In the genomic region with DNA sequence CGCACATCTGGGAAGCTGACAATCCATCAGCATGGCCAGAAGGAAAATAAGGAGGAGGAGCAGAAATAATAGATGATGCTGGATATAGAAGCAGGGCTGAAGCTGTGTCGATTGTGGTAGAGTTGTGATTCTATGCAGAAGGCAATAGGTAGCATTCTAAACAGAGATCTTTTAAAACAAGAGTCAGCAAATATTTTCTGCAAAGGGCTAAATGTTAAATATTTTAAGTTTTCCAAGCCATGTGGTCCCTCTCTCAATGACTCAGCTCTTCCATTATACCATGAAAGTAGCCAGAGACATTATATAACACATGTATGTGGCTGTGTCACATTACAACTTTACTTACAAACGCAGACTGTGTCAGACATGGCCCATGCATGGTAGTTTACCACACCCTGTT, we compare ENCODE assay signal across 8 cellular contexts. TPM values are rescaled to one million over a fixed set of nuclear protein-coding genes. Genes with fewer than 3 reads are reported as not detected.
A peak's percentile ranks its signal among the peaks of the same experiment; 100 is the strongest.
DNase-seq lines count a peak whose midpoint lies in the region; ATAC-seq, FAIRE-seq and TF ChIP-seq lines count a peak whose summit lies in the region.
"Not testable (repeated sequence)": the region's sequence is repeated elsewhere in the genome, so short reads cannot be mapped to it uniquely, and the experiment has no call there.

No MANE protein-coding gene starts in this region.

- H2BK5ac ChIP-seq in IMR-90 (ENCODE audit: low read depth, low read length, poor library complexity, severe bottlenecking); mesenchymal stem cell (ENCODE audit: low read depth, low read length, poor library complexity, severe bottlenecking): not testable (repeated sequence)

- not testable (repeated sequence) for ATAC-seq in IMR-90 (ENCODE audit: low read depth); stimulated activated effector memory CD8-positive, alpha-beta T cell treated with anti-CD3 and anti-CD28 coated beads, Interleukin-12 subunit alpha, Interleukin-12 subunit beta, amount 100 ng/mL, for 72 hours

- not testable (repeated sequence) for H3K79me1 ChIP-seq in IMR-90 (ENCODE audit: low read depth in 1 of 2, low read length in 2 of 2); mesenchymal stem cell (replicated peaks; ENCODE audit: low read length, poor library complexity, severe bottlenecking)

- not testable (repeated sequence) for H3K14ac ChIP-seq in IMR-90 (replicated peaks; ENCODE audit: low read depth, low read length); mesenchymal stem cell (ENCODE audit: low read length in 2 of 2)

- not testable (repeated sequence) for FAIRE-seq in astrocyte (lab: Jason Lieb, UNC)

- not testable (repeated sequence) for H3K4me1 ChIP-seq in Caco-2; IMR-90 (ENCODE audit: control insufficient read depth, insufficient read depth, low read length); mesenchymal stem cell (ENCODE audit: control insufficient read depth, insufficient read depth, low read depth, low read length)
- H3K4me1 ChIP-seq in astrocyte (ENCODE audit: insufficient read depth, low read length) = peaks cover 18% of the 10 kb centered on the region

- H3K36me3 Mint-ChIP-seq in Caco-2 (ENCODE audit: insufficient read depth, unreplicated experiment); activated CD4-positive, alpha-beta T cell treated with anti-CD3 and anti-CD28 coated beads, Interleukin-2, amount 10 ng/mL, durations not matched to agents 24 days and 14 days (ENCODE audit: low read depth); astrocyte (ENCODE audit: low read depth, unreplicated experiment); neural crest cell (ENCODE audit: low read depth): not testable (repeated sequence)
- peaks cover 16% of the 10 kb centered on the region for H3K36me3 Mint-ChIP-seq in stimulated activated effector memory CD8-positive, alpha-beta T cell treated with anti-CD3 and anti-CD28 coated beads, Interleukin-12 subunit alpha, Interleukin-12 subunit beta, amount 100 ng/mL, for 72 hours

- not testable (repeated sequence) for TF ChIP-seq POLR2A in IMR-90 (IDR thresholded peaks at IDR 0.05; ENCODE audit: low read depth, low read length)

- not testable (repeated sequence) for H4K91ac ChIP-seq in IMR-90 (ENCODE audit: insufficient read depth, low read depth, low read length); mesenchymal stem cell (ENCODE audit: low read length)

- H2BK15ac ChIP-seq in IMR-90 (ENCODE audit: low read depth, low read length); mesenchymal stem cell (ENCODE audit: low read depth, poor library complexity, severe bottlenecking): not testable (repeated sequence)

- H3K4me1 Mint-ChIP-seq in Caco-2 (ENCODE audit: low read depth, unreplicated experiment) = not testable (repeated sequence)
- H3K4me1 Mint-ChIP-seq in activated CD4-positive, alpha-beta T cell treated with anti-CD3 and anti-CD28 coated beads, Interleukin-2, amount 10 ng/mL, durations not matched to agents 24 days and 14 days = peaks cover 35% of the 10 kb centered on the region
- peaks cover 60% of the 10 kb centered on the region for H3K4me1 Mint-ChIP-seq in astrocyte (ENCODE audit: low read depth, unreplicated experiment)
- peaks cover 35% of the 10 kb centered on the region for H3K4me1 Mint-ChIP-seq in neural crest cell
- peaks cover 28% of the 10 kb centered on the region for H3K4me1 Mint-ChIP-seq in stimulated activated effector memory CD8-positive, alpha-beta T cell treated with anti-CD3 and anti-CD28 coated beads, Interleukin-12 subunit alpha, Interleukin-12 subunit beta, amount 100 ng/mL, for 72 hours

- POLR2A ChIA-PET in Caco-2 (lab: Charles Lee); IMR-90 (lab: Charles Lee; ENCODE audit: unreplicated experiment): not testable (repeated sequence)

- H3K4ac ChIP-seq in IMR-90 (ENCODE audit: low read depth, low read length); mesenchymal stem cell (ENCODE audit: low read depth in 1 of 2, low read length in 2 of 2): not testable (repeated sequence)

- not testable (repeated sequence) for H2AK9ac ChIP-seq in IMR-90 (replicated peaks; ENCODE audit: low read depth, low read length, poor library complexity)

- not testable (repeated sequence) for H4K20me1 ChIP-seq in IMR-90 (ENCODE audit: insufficient read depth, low read length); astrocyte (ENCODE audit: insufficient read depth, low read length)

- H4K5ac ChIP-seq in IMR-90 (ENCODE audit: low read depth, low read length) = not testable (repeated sequence)

- dilution Hi-C loops in IMR-90 (cut with HindIII; ENCODE audit: low sequenced_read_pairs, unreplicated experiment) = not testable (repeated sequence)

- CTCF ChIA-PET in Caco-2 (lab: Charles Lee); IMR-90 (lab: Yijun Ruan, JAX): not testable (repeated sequence)

- intact Hi-C loops in Caco-2 (cut with micrococcal nuclease; ENCODE audit: unreplicated experiment); IMR-90 (cut with micrococcal nuclease); activated CD4-positive, alpha-beta T cell treated with anti-CD3 and anti-CD28 coated beads, Interleukin-2, amount 10 ng/mL, durations not matched to agents 24 days and 14 days (cut with micrococcal nuclease): not testable (repeated sequence)

- H3K27ac Mint-ChIP-seq in Caco-2 (ENCODE audit: unreplicated experiment) (peak overlapping the region; percentile 19), astrocyte (ENCODE audit: unreplicated experiment) (peak overlapping the region; percentile 82), neural crest cell (ENCODE audit: unreplicated experiment) (peak overlapping the region; percentile 81)
- H3K27ac Mint-ChIP-seq in activated CD4-positive, alpha-beta T cell treated with anti-CD3 and anti-CD28 coated beads, Interleukin-2, amount 10 ng/mL, durations not matched to agents 24 days and 14 days = not testable (repeated sequence)
- H3K27ac Mint-ChIP-seq in stimulated activated effector memory CD8-positive, alpha-beta T cell treated with anti-CD3 and anti-CD28 coated beads, Interleukin-12 subunit alpha, Interleukin-12 subunit beta, amount 100 ng/mL, for 72 hours = peak overlapping the region; percentile 33

- not testable (repeated sequence) for H3K36me3 ChIP-seq in Caco-2 (ENCODE audit: control insufficient read depth, insufficient read depth, low read length); IMR-90 (ENCODE audit: control insufficient read depth, insufficient read depth, low read length); astrocyte (ENCODE audit: insufficient read depth, low read length); mesenchymal stem cell (ENCODE audit: control insufficient read depth in 1 of 2, insufficient read depth in 2 of 2, low read depth in 1 of 2, low read length in 2 of 2)

- not testable (repeated sequence) for H3K27ac ChIP-seq in IMR-90 (ENCODE audit: insufficient read depth, low read length); mesenchymal stem cell (ENCODE audit: low read length, poor library complexity, severe bottlenecking)
- H3K27ac ChIP-seq in astrocyte (ENCODE audit: low read depth, low read length) = peak overlapping the region; percentile 20

- not testable (repeated sequence) for H3K18ac ChIP-seq in IMR-90 (ENCODE audit: low read depth, low read length); mesenchymal stem cell (ENCODE audit: low read depth in 1 of 2, low read length in 2 of 2)

- H3K4me3 Mint-ChIP-seq in Caco-2 (ENCODE audit: unreplicated experiment); activated CD4-positive, alpha-beta T cell treated with anti-CD3 and anti-CD28 coated beads, Interleukin-2, amount 10 ng/mL, durations not matched to agents 24 days and 14 days; astrocyte (ENCODE audit: unreplicated experiment); neural crest cell; stimulated activated effector memory CD8-positive, alpha-beta T cell treated with anti-CD3 and anti-CD28 coated beads, Interleukin-12 subunit alpha, Interleukin-12 subunit beta, amount 100 ng/mL, for 72 hours: not testable (repeated sequence)

- in situ Hi-C loops in IMR-90 (cut with MboI; ENCODE audit: low sequenced_read_pairs) = not testable (repeated sequence)

- peak overlapping the region; percentile 1; the same call in 1 of the 2 replicates for H2AK5ac ChIP-seq in IMR-90 (ENCODE audit: low read depth, low read length)
- not testable (repeated sequence) for H2AK5ac ChIP-seq in mesenchymal stem cell (ENCODE audit: low read length, severe bottlenecking)

- not testable (repeated sequence) for H4K8ac ChIP-seq in IMR-90 (ENCODE audit: low read depth in 2 of 2, low read length in 2 of 2); mesenchymal stem cell (ENCODE audit: low read length)

- not testable (repeated sequence) for H3K9me3 ChIP-seq in Caco-2; IMR-90 (ENCODE audit: control insufficient read depth, insufficient read depth, low read length); astrocyte (ENCODE audit: insufficient read depth, low read depth, low read length); mesenchymal stem cell (ENCODE audit: control insufficient read depth, low read length)

- H2BK20ac ChIP-seq in IMR-90 (ENCODE audit: low read depth, low read length) = 0 out of 2 replicates have a peak overlapping the region, but pooled peaks have one; percentile 1

- H3K27me3 Mint-ChIP-seq in Caco-2 (ENCODE audit: insufficient read depth, unreplicated experiment); astrocyte (ENCODE audit: low read depth, unreplicated experiment); neural crest cell (ENCODE audit: low read depth): not testable (repeated sequence)
- peaks cover 11% of the 10 kb centered on the region for H3K27me3 Mint-ChIP-seq in activated CD4-positive, alpha-beta T cell treated with anti-CD3 and anti-CD28 coated beads, Interleukin-2, amount 10 ng/mL, durations not matched to agents 24 days and 14 days

- H3K9me1 ChIP-seq in IMR-90 (ENCODE audit: insufficient read depth, low read length) = not testable (repeated sequence)

- H2BK120ac ChIP-seq in IMR-90 (ENCODE audit: low read depth, low read length) = peak overlapping the region; percentile 6
- not testable (repeated sequence) for H2BK120ac ChIP-seq in mesenchymal stem cell (ENCODE audit: low read depth, low read length)

- H2BK12ac ChIP-seq in mesenchymal stem cell (ENCODE audit: low read length in 2 of 2) = not testable (repeated sequence)

- not testable (repeated sequence) for TF ChIP-seq RAD21 in IMR-90 (IDR thresholded peaks at IDR 0.05; ENCODE audit: low read length)

- H3K4me2 ChIP-seq in IMR-90 (ENCODE audit: low read depth, low read length) = peak overlapping the region; percentile 6; the same call in 1 of the 2 replicates
- H3K4me2 ChIP-seq in astrocyte (ENCODE audit: low read length) = peak overlapping the region; percentile 57
- not testable (repeated sequence) for H3K4me2 ChIP-seq in mesenchymal stem cell (ENCODE audit: low read length, poor library complexity, severe bottlenecking)

- not testable (repeated sequence) for H3K56ac ChIP-seq in IMR-90 (ENCODE audit: extremely low read depth, insufficient read depth, low read length)

- H3K79me2 ChIP-seq in astrocyte (ENCODE audit: insufficient read depth, low read length) = not testable (repeated sequence)

- H3K27me3 ChIP-seq in Caco-2 (replicated peaks; ENCODE audit: control insufficient read depth, insufficient read depth, low read length); IMR-90 (ENCODE audit: control insufficient read depth, insufficient read depth, low read length); astrocyte (ENCODE audit: insufficient read depth, low read length); mesenchymal stem cell (ENCODE audit: control insufficient read depth in 1 of 2, insufficient read depth in 1 of 2, low read length in 2 of 2): not testable (repeated sequence)

- BruUV-seq in Caco-2 (replicated peaks; lab: Mats Ljungman, UMichigan); IMR-90 (replicated peaks; lab: Mats Ljungman, UMichigan): not testable (repeated sequence)

- not testable (repeated sequence) for TF ChIP-seq CTCF in Caco-2 (IDR thresholded peaks at IDR 0.05; ENCODE audit: insufficient read depth in 1 of 2, low read depth in 1 of 2, low read length in 1 of 2, severe bottlenecking in 1 of 2, unreplicated experiment in 1 of 2); IMR-90 (conservative IDR thresholded peaks at IDR 0.05; ENCODE audit: low read depth, low read length); astrocyte (IDR thresholded peaks at IDR 0.05; ENCODE audit: insufficient read depth, low read depth, low read length); neural crest cell (conservative IDR thresholded peaks at IDR 0.05)

- DNase-seq in Caco-2; IMR-90; astrocyte (ENCODE audit: low read depth); neural crest cell (ENCODE audit: low read depth, low spot score); stimulated activated effector memory CD8-positive, alpha-beta T cell treated with anti-CD3 and anti-CD28 coated beads, Interleukin-12 subunit alpha, Interleukin-12 subunit beta, amount 100 ng/mL, for 72 hours (ENCODE audit: low spot score in 2 of 2): not testable (repeated sequence)
- DNase-seq in RPMI7951 (ENCODE audit: low read depth) (peak; percentile 28), mesenchymal stem cell (peak; percentile 26)
- DNase-seq in activated CD4-positive, alpha-beta T cell treated with anti-CD3 and anti-CD28 coated beads, Interleukin-2, amount 10 ng/mL, durations not matched to agents 24 days and 14 days = peak; percentile 24

- H3K9me3 Mint-ChIP-seq in Caco-2 (ENCODE audit: unreplicated experiment); activated CD4-positive, alpha-beta T cell treated with anti-CD3 and anti-CD28 coated beads, Interleukin-2, amount 10 ng/mL, durations not matched to agents 24 days and 14 days; astrocyte (ENCODE audit: unreplicated experiment); neural crest cell; stimulated activated effector memory CD8-positive, alpha-beta T cell treated with anti-CD3 and anti-CD28 coated beads, Interleukin-12 subunit alpha, Interleukin-12 subunit beta, amount 100 ng/mL, for 72 hours: not testable (repeated sequence)

- WGBS in IMR-90 (ENCODE audit: extremely low coverage in 2 of 2, insufficient read length in 1 of 2), 2 experiments = 80% methylated on average over 1 of the region's 3 CpGs; no CpG with 5 or more reads in 1 of the 2 experiments
- 36% methylated on average over 1 of the region's 3 CpGs for WGBS in mesenchymal stem cell

- not testable (repeated sequence) for H2AFZ ChIP-seq in IMR-90 (replicated peaks; ENCODE audit: low read length, poor library complexity); astrocyte (ENCODE audit: low read depth, low read length); mesenchymal stem cell (ENCODE audit: low read depth, low read length)

- H3K23ac ChIP-seq in IMR-90 (ENCODE audit: low read depth, low read length); mesenchymal stem cell (ENCODE audit: low read length in 2 of 2): not testable (repeated sequence)

- H3K9ac ChIP-seq in IMR-90 (ENCODE audit: low read depth, low read length); mesenchymal stem cell (ENCODE audit: low read length): not testable (repeated sequence)
- peak overlapping the region; percentile 2 for H3K9ac ChIP-seq in astrocyte (ENCODE audit: low read length)

- H3K4me3 ChIP-seq in Caco-2 (ENCODE audit: low read depth, low read length); IMR-90 (ENCODE audit: insufficient read depth, low read depth, low read length); astrocyte (ENCODE audit: insufficient read depth, low read depth, low read length); mesenchymal stem cell (ENCODE audit: insufficient read depth in 1 of 2, low read depth in 1 of 2, low read length in 2 of 2): not testable (repeated sequence)

RNA-seq across cellular contexts. Expression of a gene that starts 21.2 kb away (rescaled TPM):
- total RNA-seq in Caco-2 (2022) (6.7 and 7.0 TPM in 2 replicates), IMR-90 (2012; rRNA removed) (6.7 and 6.8 TPM in 2 replicates), astrocyte (6.2 and 7.6 TPM in 2 replicates), neural crest cell (9.7 and 10.8 TPM in 2 replicates)
- 4.8 TPM in 2 replicates for polyA plus RNA-seq in IMR-90 (2012; rRNA removed)
- polyA plus RNA-seq in IMR-90 (2012; cell fraction: cytosol; rRNA removed) = 1.5 and 1.6 TPM in 2 replicates
- polyA plus RNA-seq in IMR-90 (2012; cell fraction: nucleus; rRNA removed; ENCODE audit: low replicate concordance) = 7.1 and 14.8 TPM in 2 replicates
- 6.2 TPM in 2 replicates for total RNA-seq in RPMI7951 (2014; rRNA removed; shearing (Covaris generic))
- total RNA-seq in activated CD4-positive, alpha-beta T cell treated with anti-CD3 and anti-CD28 coated beads, Interleukin-2, amount 10 ng/mL, durations not matched to agents 24 days and 14 days = 7.4 and 7.6 TPM in 2 replicates
- polyA plus RNA-seq in mesenchymal stem cell (2013, experiment 1 of 2) = 1.7 TPM
- polyA plus RNA-seq in mesenchymal stem cell (2013, experiment 2 of 2) = 1.8 TPM
